In the genomic region with DNA sequence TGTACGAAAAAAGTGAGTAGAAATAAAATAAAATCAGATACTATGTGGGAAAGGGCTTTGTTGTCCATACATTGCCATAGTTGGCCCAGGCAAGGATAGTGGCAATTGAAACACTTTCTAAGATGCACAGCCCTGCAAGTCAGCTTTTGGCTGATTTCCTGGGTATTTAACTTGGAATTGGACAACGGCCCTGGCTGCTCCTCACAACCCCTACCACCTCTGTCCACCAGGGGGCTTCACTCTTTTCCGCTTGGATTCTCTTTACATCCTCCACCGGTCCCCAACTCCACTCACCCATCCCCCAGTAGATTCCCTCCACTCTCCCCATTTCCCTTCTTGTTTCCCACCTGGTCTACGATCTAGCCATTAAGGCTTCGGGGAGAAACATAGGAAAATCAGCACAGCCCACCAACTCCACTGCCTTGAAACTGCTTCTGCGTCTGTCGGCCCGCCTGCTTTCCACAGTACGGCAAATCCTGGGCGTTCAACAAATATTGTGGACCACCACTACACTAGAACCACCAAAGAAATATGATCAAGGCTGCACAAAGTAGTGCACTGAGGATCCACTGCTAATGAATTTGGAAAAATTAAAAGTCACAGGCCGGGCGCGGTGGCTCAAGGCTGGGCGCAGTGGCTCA, we compare ENCODE assay signal across 8 cellular contexts.
A peak's percentile ranks its signal among the peaks of the same experiment; 100 is the strongest.
DNase-seq lines count a peak whose midpoint lies in the region; ATAC-seq and TF ChIP-seq lines count a peak whose summit lies in the region.

No MANE protein-coding gene starts in this region.

- peak; percentile 40 to 45 for DNase-seq in AML-193 (lab: John Stamatoyannopoulos, UW)
- peak; percentile 61 for DNase-seq in HCEC 1CT
- peak; percentile 1 for DNase-seq in OCI-M2 (lab: John Stamatoyannopoulos, UW; ENCODE audit: unreplicated experiment)
- DNase-seq in activated T-cell treated with anti-CD3 and anti-CD28 coated beads, Interleukin-2, amount 50 U/mL, for 48 hours, result peak; percentile 74
- peak; percentile 45 to 80 for DNase-seq in foreskin fibroblast
- peak; percentile 28 for DNase-seq in pons (ENCODE audit: low spot score)

- no peak overlapping the region for H3K4me3 ChIP-seq in foreskin fibroblast (ENCODE audit: low read depth in 1 of 2, low read length in 2 of 2)

- TF ChIP-seq CTCF in foreskin fibroblast (IDR thresholded peaks at IDR 0.05; ENCODE audit: low read depth, low read length), result peak; percentile 80

- ATAC-seq in GM19395 (IDR thresholded peaks at IDR 0.05; ENCODE audit: unreplicated experiment) (no peak), GM21360 (IDR thresholded peaks at IDR 0.05; ENCODE audit: unreplicated experiment) (no peak)

Comparison
In these comparisons a context has a peak if more than half of its experiments do, and no peak if none do; other contexts are left out.
1. DNase-seq: peak in every context shown above with its lines; median percentile 74 in activated T-cell treated with anti-CD3 and anti-CD28 coated beads, Interleukin-2, amount 50 U/mL, for 48 hours; 62 in foreskin fibroblast; 61 in HCEC 1CT; 42 in AML-193; 28 in pons; 1 in OCI-M2.